Comparison of ENCODE assay signal across 8 cellular contexts in the genomic region with DNA sequence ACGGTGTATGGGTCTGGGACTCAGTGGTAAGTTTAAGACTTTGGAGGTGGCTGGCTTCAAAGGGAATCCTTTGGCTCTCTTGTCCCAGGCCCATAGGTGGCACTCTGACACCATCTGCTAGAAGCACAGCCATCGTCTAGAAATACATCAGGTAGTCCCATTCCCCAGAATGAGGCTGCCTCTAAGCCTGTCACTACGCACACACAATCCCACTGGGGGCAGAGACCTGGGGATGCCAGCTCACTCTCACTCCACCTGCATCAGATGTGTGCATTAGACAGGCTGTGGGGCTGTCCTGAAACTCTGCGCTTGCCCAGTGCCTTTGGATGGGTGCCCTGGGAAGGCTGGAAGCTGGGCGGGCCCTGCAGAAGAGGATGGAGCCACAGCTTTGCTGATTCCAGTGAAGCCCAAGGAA.
DNase-seq lines count a peak whose midpoint lies in the region; ATAC-seq, FAIRE-seq and TF ChIP-seq lines count a peak whose summit lies in the region.

No MANE protein-coding gene starts in this region.

- no peaks in the 10 kb centered on the region for H3K36me3 Mint-ChIP-seq in activated naive CD4-positive, alpha-beta T cell treated with anti-CD3 and anti-CD28 coated beads, Interleukin-2, amount 10 ng/mL, durations not matched to agents 7 days and 5 days

- no peak for FAIRE-seq in keratinocyte (lab: Jason Lieb, UNC)

- H3K27me3 Mint-ChIP-seq in activated naive CD4-positive, alpha-beta T cell treated with anti-CD3 and anti-CD28 coated beads, Interleukin-2, amount 10 ng/mL, durations not matched to agents 7 days and 5 days, result no peaks in the 10 kb centered on the region

- H3K9me3 ChIP-seq in keratinocyte (ENCODE audit: control insufficient read depth, low read depth, low read length), result no peaks in the 10 kb centered on the region
- H3K9me3 ChIP-seq in upper lobe of right lung, result no peaks in the 10 kb centered on the region

- H3K9me1 ChIP-seq in keratinocyte (ENCODE audit: control insufficient read depth, extremely low read depth, insufficient read depth, low read length), result no peaks in the 10 kb centered on the region

- no peaks in the 10 kb centered on the region for H3K79me2 ChIP-seq in keratinocyte (ENCODE audit: control insufficient read depth, insufficient read depth, low read length)

- no peaks in the 10 kb centered on the region for H3K4me1 Mint-ChIP-seq in activated naive CD4-positive, alpha-beta T cell treated with anti-CD3 and anti-CD28 coated beads, Interleukin-2, amount 10 ng/mL, durations not matched to agents 7 days and 5 days

- DNase-seq in activated naive CD4-positive, alpha-beta T cell treated with anti-CD3 and anti-CD28 coated beads, Interleukin-2, amount 10 ng/mL, durations not matched to agents 7 days and 5 days, result peak; percentile 38
- DNase-seq in activated naive CD4-positive, alpha-beta T cell treated with Interleukin-2 at 50 U/mL for 16 hours, result no peak
- DNase-seq in NCI-H128 (lab: John Stamatoyannopoulos, UW; ENCODE audit: unreplicated experiment) (peak; percentile 8), astrocyte of the hippocampus (ENCODE audit: low read depth, low spot score) (peak; percentile 77), keratinocyte (ENCODE audit: low read depth, low spot score) (no peak), upper lobe of right lung (no peak)

- CTCF ChIA-PET in activated naive CD4-positive, alpha-beta T cell treated with anti-CD3 and anti-CD28 coated beads, Interleukin-2, amount 10 ng/mL, durations not matched to agents 7 days and 5 days (lab: Charles Lee), result interaction anchor here (1.0 to 1.7 kb wide), 3 partner anchors 241 to 876 kb away, joined by 3 to 7 read pairs (median 5); no protein-coding TSS in a partner anchor

- no peak overlapping the region for H3K4me3 Mint-ChIP-seq in activated naive CD4-positive, alpha-beta T cell treated with anti-CD3 and anti-CD28 coated beads, Interleukin-2, amount 10 ng/mL, durations not matched to agents 7 days and 5 days

- intact Hi-C loops in upper lobe of right lung (cut with DNase I), result no loop called here

- H3K27me3 ChIP-seq in keratinocyte (ENCODE audit: control insufficient read depth, extremely low read depth, insufficient read depth, low read length) (no peaks in the 10 kb centered on the region), upper lobe of right lung (no peaks in the 10 kb centered on the region)

- no peaks in the 10 kb centered on the region for H3K4me1 ChIP-seq in keratinocyte (ENCODE audit: control insufficient read depth, extremely low read depth, insufficient read depth, low read length)
- no peaks in the 10 kb centered on the region for H3K4me1 ChIP-seq in upper lobe of right lung

- no peak overlapping the region for H3K27ac Mint-ChIP-seq in activated naive CD4-positive, alpha-beta T cell treated with anti-CD3 and anti-CD28 coated beads, Interleukin-2, amount 10 ng/mL, durations not matched to agents 7 days and 5 days

- H3K36me3 ChIP-seq in keratinocyte (ENCODE audit: control insufficient read depth in 2 of 2, extremely low read depth in 1 of 2, insufficient read depth in 2 of 2, low read length in 2 of 2) (no peaks in the 10 kb centered on the region), upper lobe of right lung (no peaks in the 10 kb centered on the region)

- H3K9me3 Mint-ChIP-seq in activated naive CD4-positive, alpha-beta T cell treated with anti-CD3 and anti-CD28 coated beads, Interleukin-2, amount 10 ng/mL, durations not matched to agents 7 days and 5 days, result no peaks in the 10 kb centered on the region

- no peak overlapping the region for H3K9ac ChIP-seq in keratinocyte (ENCODE audit: control insufficient read depth, extremely low read depth, insufficient read depth, low read length)

- no peak overlapping the region for H2AFZ ChIP-seq in keratinocyte (ENCODE audit: control insufficient read depth, low read length)

- TF ChIP-seq POLR2A in GM18505 (IDR thresholded peaks at IDR 0.05; ENCODE audit: borderline replicate concordance, extremely low read depth, insufficient read depth, insufficient read length), result no peak

- no peak overlapping the region for H3K4me2 ChIP-seq in keratinocyte (ENCODE audit: control insufficient read depth, extremely low read depth, insufficient read depth, low read depth, low read length)

- H4K20me1 ChIP-seq in keratinocyte (ENCODE audit: control insufficient read depth, extremely low read depth, insufficient read depth, low read length), result no peaks in the 10 kb centered on the region

- TF ChIP-seq CTCF in keratinocyte (optimal IDR thresholded peaks at IDR 0.05 in 1 of 3, IDR thresholded peaks at IDR 0.05 in 1 of 3, conservative IDR thresholded peaks at IDR 0.05 in 1 of 3; ENCODE audit: extremely low read depth in 1 of 3, insufficient read depth in 2 of 3, low read length in 3 of 3) (peak; percentile 58 to 85 (median 78)), upper lobe of right lung (IDR thresholded peaks at IDR 0.05) (peak; percentile 36)

- ATAC-seq in upper lobe of right lung (peak; percentile 35), HG03378 (IDR thresholded peaks at IDR 0.05; ENCODE audit: unreplicated experiment) (no peak), GM18505 (IDR thresholded peaks at IDR 0.05; ENCODE audit: unreplicated experiment) (no peak)

- H3K4me3 ChIP-seq in keratinocyte (ENCODE audit: control insufficient read depth in 2 of 3, extremely low read depth in 1 of 3, insufficient read depth in 2 of 3, low read depth in 1 of 3, low read length in 3 of 3) (no peak overlapping the region), upper lobe of right lung (no peak overlapping the region)

- dilution Hi-C loops in keratinocyte (cut with MboI; ENCODE audit: extremely low pct_ligation_motif_present, low sequenced_read_pairs), result no loop called here

- H3K27ac ChIP-seq in keratinocyte (ENCODE audit: control insufficient read depth, insufficient read depth, low read length) (no peak overlapping the region), upper lobe of right lung (no peak overlapping the region)

Comparison
In these comparisons a context has a peak if more than half of its experiments do, and no peak if none do; other contexts are left out.
1. DNase-seq: peak in activated naive CD4-positive, alpha-beta T cell treated with anti-CD3 and anti-CD28 coated beads, Interleukin-2, amount 10 ng/mL, durations not matched to agents 7 days and 5 days (single experiment), NCI-H128 (single experiment) and astrocyte of the hippocampus (single experiment); none in activated naive CD4-positive, alpha-beta T cell treated with Interleukin-2 at 50 U/mL for 16 hours (single experiment), keratinocyte (single experiment) and upper lobe of right lung (single experiment).